In genomic region chr14:103711516-103712431, GRCh38 we compare ENCODE assay signal across 10 cellular contexts. TPM values are rescaled to one million over a fixed set of nuclear protein-coding genes. Genes with fewer than 3 reads are reported as not detected.
DNase-seq lines count a peak whose midpoint lies in the region; ATAC-seq, FAIRE-seq and TF ChIP-seq lines count a peak whose summit lies in the region.
"Had no signal": no experiment of that assay in that cellular context is flagged by ENCODE, and none has a peak within 500 bp of the region (broad histone marks: within the 10 kb centered on the region; RNA-seq: fewer than 3 reads in every experiment).

No MANE protein-coding gene starts in this region.

- no peak for FAIRE-seq in GM12892 (lab: Jason Lieb, UNC)

- H3K4me1 ChIP-seq in Peyer's patch (peaks cover 4 to 54% (median 11%) of the 10 kb centered on the region in 4 donors), gastrocnemius medialis (peaks cover 38 to 46% of the 10 kb centered on the region in 2 donors)

- DNase-seq in EH (ENCODE audit: low read depth) (peak; percentile 18), Peyer's patch (peak in 1 of 3 donors; percentile 80), foreskin melanocyte (peak; percentile 71), gastrocnemius medialis (no peak), iPS-NIHi7 (ENCODE audit: extremely low spot score) (no peak), GM12892 (ENCODE audit: insufficient read length) (no peak)
- DNase-seq in stimulated activated CD8-positive, alpha-beta memory T cell treated with anti-CD3 and anti-CD28 coated beads, Interleukin-4, amount 100 ng/mL, for 48 hours: no peak
- no peak for DNase-seq in activated naive CD4-positive, alpha-beta T cell treated with Interleukin-2 at 50 U/mL for 16 hours
- DNase-seq: NCI-H1930 had no signal

- H3K9me3 ChIP-seq in Peyer's patch (no peaks in the 10 kb centered on the region), gastrocnemius medialis (no peaks in the 10 kb centered on the region)
- H3K9me3 ChIP-seq: ovary had no signal

- H3K27me3 ChIP-seq in Peyer's patch: no peaks in the 10 kb centered on the region
- no peaks in the 10 kb centered on the region for H3K27me3 ChIP-seq in gastrocnemius medialis
- H3K27me3 ChIP-seq: ovary had no signal

- ATAC-seq in gastrocnemius medialis: no peak

- H3K36me3 ChIP-seq in Peyer's patch (no peaks in the 10 kb centered on the region), gastrocnemius medialis (no peaks in the 10 kb centered on the region)
- H3K36me3 ChIP-seq: ovary had no signal

- no peak overlapping the region for H3K4me3 ChIP-seq in Peyer's patch
- H3K4me3 ChIP-seq in gastrocnemius medialis: no peak overlapping the region
- H3K4me3 ChIP-seq: ovary had no signal

- H3K27ac ChIP-seq in Peyer's patch: peak overlapping the region; percentile 5 to 77 (median 50)
- peak overlapping the region; percentile 39 to 75 (median 60) for H3K27ac ChIP-seq in gastrocnemius medialis
- H3K27ac ChIP-seq: ovary had no signal

- intact Hi-C loops in gastrocnemius medialis (cut with DNase I; ENCODE audit: low total_unique reads): loop anchor here (10.0 kb wide), 1 partner anchor 317 kb away; no protein-coding TSS in a partner anchor

- TF ChIP-seq CTCF in Peyer's patch (IDR thresholded peaks at IDR 0.05): no peak
- TF ChIP-seq CTCF in gastrocnemius medialis (IDR thresholded peaks at IDR 0.05 in 4 of 5, conservative IDR thresholded peaks at IDR 0.05 in 1 of 5): no peak

- no peak for TF ChIP-seq POLR2A in Peyer's patch (IDR thresholded peaks at IDR 0.05)
- TF ChIP-seq POLR2A in gastrocnemius medialis (IDR thresholded peaks at IDR 0.05): no peak
- TF ChIP-seq POLR2A in GM12892 (IDR thresholded peaks at IDR 0.05; ENCODE audit: low read depth, low read length): no peak

- in situ Hi-C loops in gastrocnemius medialis (cut with MboI; ENCODE audit: low sequenced_read_pairs in 4 of 4): no loop called here

RNA-seq across cellular contexts. Expression of gene XRCC3, which starts 3.5 kb away (rescaled TPM):
- total RNA-seq in Peyer's patch: 10 to 100 TPM; 11.6 to 42.9 (median 16.2) TPM
- 10 to 100 TPM in 1 of 4 donors, 1 to 10 TPM in 3; 1.3 to 26.5 (median 3.0) TPM for total RNA-seq in gastrocnemius medialis
- 18.3 TPM for polyA plus RNA-seq in GM12892 (2012; ENCODE audit: missing spikeins)

RNA-seq across cellular contexts. Expression of gene ZFYVE21, which starts 3.8 kb away (rescaled TPM):
- total RNA-seq in Peyer's patch (10 to 100 TPM; 40.3 to 81.2 (median 59.0) TPM), gastrocnemius medialis (10 to 100 TPM; 16.2 to 25.8 (median 20.2) TPM)
- polyA plus RNA-seq in GM12892 (2012; ENCODE audit: missing spikeins): 14.1 TPM

Comparison
In these comparisons a context has a peak if more than half of its experiments do, and no peak if none do; other contexts are left out.
1. DNase-seq: peak in EH (single experiment) and foreskin melanocyte (single experiment); none in gastrocnemius medialis (0 of 2), iPS-NIHi7 (single experiment), GM12892 (single experiment), stimulated activated CD8-positive, alpha-beta memory T cell treated with anti-CD3 and anti-CD28 coated beads, Interleukin-4, amount 100 ng/mL, for 48 hours (single experiment) and activated naive CD4-positive, alpha-beta T cell treated with Interleukin-2 at 50 U/mL for 16 hours (single experiment).